In the genomic region with DNA sequence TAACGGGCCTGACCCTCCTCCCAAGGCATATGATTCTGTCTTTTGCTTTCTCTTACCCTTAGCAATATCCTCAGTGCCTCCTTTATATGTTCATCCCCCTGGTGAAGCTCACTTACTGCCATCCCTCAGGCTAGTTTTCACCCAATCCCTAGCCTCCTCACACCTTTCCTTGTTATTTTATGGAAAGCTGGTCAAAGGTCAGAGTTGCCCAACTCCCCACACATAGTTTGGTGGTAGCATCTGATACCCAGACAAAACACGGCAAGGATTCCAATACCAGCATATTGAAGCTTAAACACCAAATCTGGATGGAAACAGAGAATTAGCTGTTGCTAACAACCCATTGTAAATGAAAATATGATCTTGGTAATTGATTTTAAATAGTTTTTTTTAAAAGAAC, we compare ENCODE assay signal across 9 cellular contexts.
A peak's percentile ranks its signal among the peaks of the same experiment; 100 is the strongest.
DNase-seq lines count a peak whose midpoint lies in the region; TF ChIP-seq lines count a peak whose summit lies in the region.
"Had no signal": no experiment of that assay in that cellular context is flagged by ENCODE, and none has a peak within 500 bp of the region (broad histone marks: within the 10 kb centered on the region; RNA-seq: fewer than 3 reads in every experiment).

No MANE protein-coding gene starts in this region.

- H3K27ac ChIP-seq in SJSA1 (peak overlapping the region; percentile 98), parathyroid adenoma (peak overlapping the region; percentile 95)

- H3K4me3 ChIP-seq in SJSA1 (no peak overlapping the region), fibroblast of mammary gland (ENCODE audit: control insufficient read depth, low read depth, low read length) (peak overlapping the region; percentile 6), parathyroid adenoma (ENCODE audit: low read depth, low read length) (peak overlapping the region; percentile 34), H7 (ENCODE audit: insufficient read depth, low read depth, low read length) (no peak overlapping the region)

- peak overlapping the region; percentile 67 for H3K4me2 ChIP-seq in parathyroid adenoma (ENCODE audit: low read length)

- no peak overlapping the region for H3K9ac ChIP-seq in parathyroid adenoma

- H3K79me2 ChIP-seq in parathyroid adenoma = no peaks in the 10 kb centered on the region

- peak overlapping the region; percentile 81 for H2AFZ ChIP-seq in parathyroid adenoma

- DNase-seq in CD14-positive monocyte (ENCODE audit: low spot score) (no peak), SJSA1 (ENCODE audit: low read depth in 1 of 2, low spot score in 2 of 2) (no peak), fibroblast of mammary gland (ENCODE audit: low read depth) (peak; percentile 63), H7 (no peak), NCI-H345 (lab: John Stamatoyannopoulos, UW) (no peak), NCI-H1105 (lab: John Stamatoyannopoulos, UW) (no peak)
- no peak for DNase-seq in activated CD4-positive, alpha-beta T cell treated with anti-CD3 and anti-CD28 coated beads, Interleukin-2, amount 50 U/mL, for 48 hours
- DNase-seq: NCI-H526 had no signal

- H3K4me1 Mint-ChIP-seq in CD14-positive monocyte = peaks cover 45% of the 10 kb centered on the region

- H3K9me3 Mint-ChIP-seq in CD14-positive monocyte = no peaks in the 10 kb centered on the region

- no peaks in the 10 kb centered on the region for H3K27me3 Mint-ChIP-seq in CD14-positive monocyte (ENCODE audit: low read depth in 3 of 3)

- H3K36me3 ChIP-seq in SJSA1 (no peaks in the 10 kb centered on the region), parathyroid adenoma (ENCODE audit: control insufficient read depth, insufficient read depth, low read length) (no peaks in the 10 kb centered on the region), H7 (replicated peaks; ENCODE audit: control insufficient read depth, insufficient read depth, low read length) (no peaks in the 10 kb centered on the region)

- peak overlapping the region; percentile 99 to 100 (median 99) for H3K27ac Mint-ChIP-seq in CD14-positive monocyte

- intact Hi-C loops in CD14-positive monocyte (cut with micrococcal nuclease) = loop anchor here in 1 of 2 donors (5.0 kb wide), 1 partner anchor 65 kb away; no protein-coding TSS in a partner anchor

- TF ChIP-seq CTCF in CD14-positive monocyte (IDR thresholded peaks at IDR 0.05) (no peak), fibroblast of mammary gland (conservative IDR thresholded peaks at IDR 0.05; ENCODE audit: control insufficient read depth, insufficient read depth, low read depth, low read length) (no peak), parathyroid adenoma (IDR thresholded peaks at IDR 0.05) (no peak)

- H3K36me3 Mint-ChIP-seq in CD14-positive monocyte = no peaks in the 10 kb centered on the region

- H3K4me3 Mint-ChIP-seq in CD14-positive monocyte = peak overlapping the region; percentile 79 to 87

- no peaks in the 10 kb centered on the region for H3K27me3 ChIP-seq in SJSA1 (replicated peaks)
- no peaks in the 10 kb centered on the region for H3K27me3 ChIP-seq in parathyroid adenoma (ENCODE audit: control insufficient read depth, insufficient read depth, low read length)
- no peaks in the 10 kb centered on the region for H3K27me3 ChIP-seq in H7 (ENCODE audit: control insufficient read depth, insufficient read depth, low read length)

- H3K9me3 ChIP-seq in SJSA1 (replicated peaks) (no peaks in the 10 kb centered on the region), parathyroid adenoma (ENCODE audit: control insufficient read depth, low read length) (no peaks in the 10 kb centered on the region)

- H3K4me1 ChIP-seq in SJSA1 (replicated peaks) = peaks cover 26% of the 10 kb centered on the region
- H3K4me1 ChIP-seq in parathyroid adenoma = peaks cover 51% of the 10 kb centered on the region

Comparison
In these comparisons a context has a peak if more than half of its experiments do, and no peak if none do; other contexts are left out.
1. H3K4me3 ChIP-seq: peak in fibroblast of mammary gland (single experiment) and parathyroid adenoma (single experiment); none in SJSA1 (single experiment) and H7 (single experiment).